In genomic region chr15:76057332-76058000, GRCh38 we compare ENCODE assay signal across 1 cellular context.
TF ChIP-seq lines count a peak whose summit lies in the region.

No MANE protein-coding gene starts in this region.

TF ChIP-seq in GM12878, 131 proteins besides CTCF, POLR2A, EP300 and RAD21 (continued from another document):
- TF ChIP-seq, protein P1, sequence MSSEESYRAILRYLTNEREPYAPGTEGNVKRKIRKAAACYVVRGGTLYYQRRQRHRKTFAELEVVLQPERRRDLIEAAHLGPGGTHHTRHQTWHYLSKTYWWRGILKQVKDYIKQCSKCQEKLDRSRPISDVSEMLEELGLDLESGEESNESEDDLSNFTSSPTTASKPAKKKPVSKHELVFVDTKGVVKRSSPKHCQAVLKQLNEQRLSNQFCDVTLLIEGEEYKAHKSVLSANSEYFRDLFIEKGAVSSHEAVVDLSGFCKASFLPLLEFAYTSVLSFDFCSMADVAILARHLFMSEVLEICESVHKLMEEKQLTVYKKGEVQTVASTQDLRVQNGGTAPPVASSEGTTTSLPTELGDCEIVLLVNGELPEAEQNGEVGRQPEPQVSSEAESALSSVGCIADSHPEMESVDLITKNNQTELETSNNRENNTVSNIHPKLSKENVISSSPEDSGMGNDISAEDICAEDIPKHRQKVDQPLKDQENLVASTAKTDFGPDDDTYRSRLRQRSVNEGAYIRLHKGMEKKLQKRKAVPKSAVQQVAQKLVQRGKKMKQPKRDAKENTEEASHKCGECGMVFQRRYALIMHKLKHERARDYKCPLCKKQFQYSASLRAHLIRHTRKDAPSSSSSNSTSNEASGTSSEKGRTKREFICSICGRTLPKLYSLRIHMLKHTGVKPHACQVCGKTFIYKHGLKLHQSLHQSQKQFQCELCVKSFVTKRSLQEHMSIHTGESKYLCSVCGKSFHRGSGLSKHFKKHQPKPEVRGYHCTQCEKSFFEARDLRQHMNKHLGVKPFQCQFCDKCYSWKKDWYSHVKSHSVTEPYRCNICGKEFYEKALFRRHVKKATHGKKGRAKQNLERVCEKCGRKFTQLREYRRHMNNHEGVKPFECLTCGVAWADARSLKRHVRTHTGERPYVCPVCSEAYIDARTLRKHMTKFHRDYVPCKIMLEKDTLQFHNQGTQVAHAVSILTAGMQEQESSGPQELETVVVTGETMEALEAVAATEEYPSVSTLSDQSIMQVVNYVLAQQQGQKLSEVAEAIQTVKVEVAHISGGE (CRISPR knock-in tag; IDR thresholded peaks at IDR 0.05), result no peak
- TF ChIP-seq BCL3 (IDR thresholded peaks at IDR 0.05; ENCODE audit: borderline replicate concordance, insufficient read depth, low read depth, low read length, poor library complexity, severe bottlenecking), result no peak
- 0 out of 2 replicates have a peak, but pooled peaks have one; percentile 17 for TF ChIP-seq ATF7 (IDR thresholded peaks at IDR 0.05; ENCODE audit: low read depth)
- no peak for TF ChIP-seq RUNX3 (IDR thresholded peaks at IDR 0.05; ENCODE audit: low read length)
- 0 out of 2 replicates have a peak, but pooled peaks have one; percentile 15 for TF ChIP-seq PML (IDR thresholded peaks at IDR 0.05; ENCODE audit: low read length)
- no peak for TF ChIP-seq JUNB (IDR thresholded peaks at IDR 0.05)
- TF ChIP-seq RELB (IDR thresholded peaks at IDR 0.05; ENCODE audit: low read depth), result peak; percentile 39; the same call in 1 of the 2 replicates
- TF ChIP-seq SMARCA5 (IDR thresholded peaks at IDR 0.05), result peak; percentile 63
- peak; percentile 65 for TF ChIP-seq SMC3 (IDR thresholded peaks at IDR 0.05; ENCODE audit: borderline replicate concordance, low read length)
- TF ChIP-seq MXI1 (IDR thresholded peaks at IDR 0.05; ENCODE audit: low read depth, low read length), result no peak
